ENCODE assay signal across 15 cellular contexts in the genomic region with DNA sequence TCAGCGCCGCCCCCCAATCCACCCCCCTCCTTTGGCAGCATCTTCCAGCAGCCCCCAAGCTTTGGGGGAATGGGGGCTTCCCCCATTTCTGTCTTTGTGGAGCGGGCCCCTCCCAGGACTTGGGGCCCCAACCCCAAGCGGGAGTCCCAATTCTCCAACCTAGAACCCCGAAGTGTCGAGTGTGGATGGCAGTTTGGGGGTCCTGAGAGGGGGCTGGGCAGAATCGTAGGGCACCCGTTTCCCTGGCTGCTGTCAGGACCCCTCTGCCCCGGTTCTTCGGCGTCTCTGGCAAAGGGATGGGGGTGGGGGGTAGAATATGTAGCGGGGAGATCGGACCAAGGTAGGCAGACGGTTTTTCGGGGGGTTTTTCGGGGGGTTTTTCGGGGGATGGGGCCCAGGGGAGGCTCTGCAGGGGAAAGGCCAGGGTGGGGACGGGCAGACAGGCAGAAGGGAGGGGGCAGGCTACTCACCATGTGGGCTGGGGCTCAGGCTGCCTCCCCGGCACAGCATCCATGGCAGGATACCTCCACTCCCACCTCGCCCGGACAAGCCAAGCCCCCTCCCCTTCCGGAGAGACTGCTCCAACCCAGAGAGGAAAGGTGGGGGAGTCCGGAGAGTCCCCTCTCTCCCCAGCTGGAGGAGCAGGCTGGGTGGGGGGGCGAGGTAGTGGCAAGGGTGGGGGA. TPM values are rescaled to one million over a fixed set of nuclear protein-coding genes. Genes with fewer than 3 reads are reported as not detected.
A peak's percentile ranks its signal among the peaks of the same experiment; 100 is the strongest.
DNase-seq lines count a peak whose midpoint lies in the region; ATAC-seq and TF ChIP-seq lines count a peak whose summit lies in the region.
"Had no signal": no experiment of that assay in that cellular context is flagged by ENCODE, and none has a peak within 500 bp of the region (broad histone marks: within the 10 kb centered on the region; RNA-seq: fewer than 3 reads in every experiment).

No MANE protein-coding gene starts in this region.

- peaks cover 40% of the 10 kb centered on the region for H3K27me3 Mint-ChIP-seq in activated T-helper 1 cell treated with anti-CD3 and anti-CD28 coated beads, Interleukin-12 subunit alpha, Interleukin-12 subunit beta, Interleukin-2, Interleukin-4 antibody, amounts not matched to agents 30 ng/mL and 10 ng/mL and 1 ng/mL, durations not matched to agents 14 hours and 24 hours and 36 hours (ENCODE audit: insufficient read depth)

- H4K20me1 ChIP-seq in hepatocyte (ENCODE audit: insufficient read depth, poor library complexity, severe bottlenecking): no peaks in the 10 kb centered on the region

- H3K9me3 ChIP-seq in hepatocyte (ENCODE audit: low read depth): no peaks in the 10 kb centered on the region
- H3K9me3 ChIP-seq: esophagus squamous epithelium, pancreas had no signal

- no peaks in the 10 kb centered on the region for H3K9me2 ChIP-seq in hepatocyte (replicated peaks; ENCODE audit: insufficient read depth)

- H3K27me3 ChIP-seq in hepatocyte: peaks cover 67% of the 10 kb centered on the region

- peak; percentile 42 to 73 for DNase-seq in NCI-H524 (lab: John Stamatoyannopoulos, UW)
- DNase-seq in NCI-H524 treated with DMSO at 0.1 percent for 48 hours (lab: John Stamatoyannopoulos, UW): no peak
- peak; percentile 21 for DNase-seq in NCI-H2227 treated with DMSO at 0.1 percent for 48 hours (lab: John Stamatoyannopoulos, UW)
- peak; percentile 10 for DNase-seq in hepatocyte (ENCODE audit: low spot score)
- DNase-seq in sciatic nerve (ENCODE audit: low spot score): no peak
- DNase-seq in NCI-H1436 treated with DMSO at 0.1 percent for 48 hours (lab: John Stamatoyannopoulos, UW): no peak
- no peak for DNase-seq in activated T-helper 1 cell treated with anti-CD3 and anti-CD28 coated beads, Interleukin-12 subunit alpha, Interleukin-12 subunit beta, Interleukin-2, Interleukin-4 antibody, amounts not matched to agents 30 ng/mL and 10 ng/mL and 1 ng/mL, durations not matched to agents 14 hours and 24 hours and 36 hours (ENCODE audit: low spot score)
- DNase-seq: 8988T; brain microvascular endothelial cell; esophagus squamous epithelium; kidney; stimulated activated CD4-positive, alpha-beta T cell treated with anti-CD3 and anti-CD28 coated beads, Interleukin-2, amount 100 ng/mL, for 48 hours had no signal

- H3K9me3 Mint-ChIP-seq in activated T-helper 1 cell treated with anti-CD3 and anti-CD28 coated beads, Interleukin-12 subunit alpha, Interleukin-12 subunit beta, Interleukin-2, Interleukin-4 antibody, amounts not matched to agents 30 ng/mL and 10 ng/mL and 1 ng/mL, durations not matched to agents 14 hours and 24 hours and 36 hours: no peaks in the 10 kb centered on the region
- H3K9me3 Mint-ChIP-seq: activated T-helper 17 cell treated with anti-CD3 and anti-CD28 coated beads, Interleukin-2, amount 50 U/mL, for 72 hours had no signal

- 10% methylated on average over 15 of the region's 24 CpGs for WGBS in hepatocyte (ENCODE audit: low lambda C conversion rate, missing lambda C conversion rate)

- no peaks in the 10 kb centered on the region for H3K36me3 Mint-ChIP-seq in activated T-helper 1 cell treated with anti-CD3 and anti-CD28 coated beads, Interleukin-12 subunit alpha, Interleukin-12 subunit beta, Interleukin-2, Interleukin-4 antibody, amounts not matched to agents 30 ng/mL and 10 ng/mL and 1 ng/mL, durations not matched to agents 14 hours and 24 hours and 36 hours (ENCODE audit: low read depth)

- no peaks in the 10 kb centered on the region for H3K36me3 ChIP-seq in hepatocyte (replicated peaks; ENCODE audit: insufficient read depth, low read depth)
- H3K36me3 ChIP-seq: brain microvascular endothelial cell, esophagus squamous epithelium, pancreas had no signal

- H3K4me3 ChIP-seq in hepatocyte: no peak overlapping the region

- H3K4me1 ChIP-seq in hepatocyte (ENCODE audit: insufficient read depth): peaks cover 10% of the 10 kb centered on the region
- H3K4me1 ChIP-seq: pancreas had no signal

- H2AFZ ChIP-seq in hepatocyte: no peak overlapping the region

- no peak overlapping the region for H3K27ac Mint-ChIP-seq in activated T-helper 1 cell treated with anti-CD3 and anti-CD28 coated beads, Interleukin-12 subunit alpha, Interleukin-12 subunit beta, Interleukin-2, Interleukin-4 antibody, amounts not matched to agents 30 ng/mL and 10 ng/mL and 1 ng/mL, durations not matched to agents 14 hours and 24 hours and 36 hours
- H3K27ac Mint-ChIP-seq: activated T-helper 17 cell treated with anti-CD3 and anti-CD28 coated beads, Interleukin-2, amount 50 U/mL, for 72 hours had no signal

- H3K27ac ChIP-seq in hepatocyte: no peak overlapping the region
- H3K27ac ChIP-seq: brain microvascular endothelial cell, esophagus squamous epithelium, pancreas had no signal

- TF ChIP-seq CTCF in hepatocyte (IDR thresholded peaks at IDR 0.05; ENCODE audit: poor library complexity): no peak

- peak overlapping the region; percentile 82 for H3K4me2 ChIP-seq in hepatocyte

- peaks cover 13% of the 10 kb centered on the region for H3K4me1 Mint-ChIP-seq in activated T-helper 1 cell treated with anti-CD3 and anti-CD28 coated beads, Interleukin-12 subunit alpha, Interleukin-12 subunit beta, Interleukin-2, Interleukin-4 antibody, amounts not matched to agents 30 ng/mL and 10 ng/mL and 1 ng/mL, durations not matched to agents 14 hours and 24 hours and 36 hours (ENCODE audit: low read depth)

- ATAC-seq in sciatic nerve (peak; percentile 31), GM18867 (IDR thresholded peaks at IDR 0.05; ENCODE audit: unreplicated experiment) (no peak)
- ATAC-seq: activated T-helper 17 cell treated with anti-CD3 and anti-CD28 coated beads, Interleukin-2, amount 50 U/mL, for 72 hours had no signal

- intact Hi-C loops in sciatic nerve (cut with DNase I): no loop called here
- intact Hi-C loops in activated T-helper 1 cell treated with anti-CD3 and anti-CD28 coated beads, Interleukin-12 subunit alpha, Interleukin-12 subunit beta, Interleukin-2, Interleukin-4 antibody, amounts not matched to agents 30 ng/mL and 10 ng/mL and 1 ng/mL, durations not matched to agents 14 hours and 24 hours and 36 hours (cut with micrococcal nuclease): no loop called here

- no peaks in the 10 kb centered on the region for H3K79me2 ChIP-seq in hepatocyte

- no peak overlapping the region for H3K4me3 Mint-ChIP-seq in activated T-helper 1 cell treated with anti-CD3 and anti-CD28 coated beads, Interleukin-12 subunit alpha, Interleukin-12 subunit beta, Interleukin-2, Interleukin-4 antibody, amounts not matched to agents 30 ng/mL and 10 ng/mL and 1 ng/mL, durations not matched to agents 14 hours and 24 hours and 36 hours

RNA-seq across cellular contexts. Expression of a gene that starts 0.7 kb away (rescaled TPM):
- total RNA-seq in hepatocyte: 2.3 and 2.7 TPM in 2 replicates
- 1.7 and 2.7 TPM in 2 replicates for polyA plus RNA-seq in hepatocyte
- total RNA-seq in sciatic nerve: 0.85 TPM
- 0.05 TPM in 1 of 2 replicates, not detected in the other for total RNA-seq in activated T-helper 1 cell treated with anti-CD3 and anti-CD28 coated beads, Interleukin-12 subunit alpha, Interleukin-12 subunit beta, Interleukin-2, Interleukin-4 antibody, amounts not matched to agents 30 ng/mL and 10 ng/mL and 1 ng/mL, durations not matched to agents 14 hours and 24 hours and 36 hours
- total RNA-seq: activated T-helper 17 cell treated with anti-CD3 and anti-CD28 coated beads, Interleukin-2, amount 50 U/mL, for 72 hours had no signal

RNA-seq across cellular contexts. Expression of a gene that starts 10.3 kb away (rescaled TPM):
- total RNA-seq in hepatocyte: 87.5 and 114 TPM in 2 replicates
- 191 and 282 TPM in 2 replicates for polyA plus RNA-seq in hepatocyte
- 59.6 TPM for total RNA-seq in sciatic nerve
- total RNA-seq in activated T-helper 1 cell treated with anti-CD3 and anti-CD28 coated beads, Interleukin-12 subunit alpha, Interleukin-12 subunit beta, Interleukin-2, Interleukin-4 antibody, amounts not matched to agents 30 ng/mL and 10 ng/mL and 1 ng/mL, durations not matched to agents 14 hours and 24 hours and 36 hours: 137 and 145 TPM in 2 replicates

RNA-seq across cellular contexts. Expression of a gene that starts 21.8 kb away (rescaled TPM):
- total RNA-seq in hepatocyte (13.5 and 20.4 TPM in 2 replicates), sciatic nerve (19.7 TPM)
- polyA plus RNA-seq in hepatocyte: 14.2 and 15.5 TPM in 2 replicates
- 14.3 and 14.5 TPM in 2 replicates for total RNA-seq in activated T-helper 1 cell treated with anti-CD3 and anti-CD28 coated beads, Interleukin-12 subunit alpha, Interleukin-12 subunit beta, Interleukin-2, Interleukin-4 antibody, amounts not matched to agents 30 ng/mL and 10 ng/mL and 1 ng/mL, durations not matched to agents 14 hours and 24 hours and 36 hours

RNA-seq across cellular contexts. Expression of a gene that starts 26.3 kb away (rescaled TPM):
- total RNA-seq in hepatocyte: 0.28 and 1.4 TPM in 2 replicates
- 1.5 and 2.2 TPM in 2 replicates for polyA plus RNA-seq in hepatocyte
- 7.4 TPM for total RNA-seq in sciatic nerve
- 2.2 and 2.7 TPM in 2 replicates for total RNA-seq in activated T-helper 1 cell treated with anti-CD3 and anti-CD28 coated beads, Interleukin-12 subunit alpha, Interleukin-12 subunit beta, Interleukin-2, Interleukin-4 antibody, amounts not matched to agents 30 ng/mL and 10 ng/mL and 1 ng/mL, durations not matched to agents 14 hours and 24 hours and 36 hours

RNA-seq across cellular contexts. Expression of a gene that starts 58.3 kb away (rescaled TPM):
- total RNA-seq in hepatocyte (10.4 and 13.2 TPM in 2 replicates), sciatic nerve (not detected)
- 14.2 and 15.1 TPM in 2 replicates for polyA plus RNA-seq in hepatocyte
- 1.6 and 3.0 TPM in 2 replicates for total RNA-seq in activated T-helper 1 cell treated with anti-CD3 and anti-CD28 coated beads, Interleukin-12 subunit alpha, Interleukin-12 subunit beta, Interleukin-2, Interleukin-4 antibody, amounts not matched to agents 30 ng/mL and 10 ng/mL and 1 ng/mL, durations not matched to agents 14 hours and 24 hours and 36 hours

Comparison
In these comparisons a context has a peak if more than half of its experiments do, and no peak if none do; other contexts are left out.
1. DNase-seq: peak in NCI-H524 (2 of 2), NCI-H2227 treated with DMSO at 0.1 percent for 48 hours (single experiment) and hepatocyte (single experiment); none in NCI-H524 treated with DMSO at 0.1 percent for 48 hours (single experiment), sciatic nerve (single experiment), NCI-H1436 treated with DMSO at 0.1 percent for 48 hours (single experiment) and activated T-helper 1 cell treated with anti-CD3 and anti-CD28 coated beads, Interleukin-12 subunit alpha, Interleukin-12 subunit beta, Interleukin-2, Interleukin-4 antibody, amounts not matched to agents 30 ng/mL and 10 ng/mL and 1 ng/mL, durations not matched to agents 14 hours and 24 hours and 36 hours (single experiment).